In the genomic region with DNA sequence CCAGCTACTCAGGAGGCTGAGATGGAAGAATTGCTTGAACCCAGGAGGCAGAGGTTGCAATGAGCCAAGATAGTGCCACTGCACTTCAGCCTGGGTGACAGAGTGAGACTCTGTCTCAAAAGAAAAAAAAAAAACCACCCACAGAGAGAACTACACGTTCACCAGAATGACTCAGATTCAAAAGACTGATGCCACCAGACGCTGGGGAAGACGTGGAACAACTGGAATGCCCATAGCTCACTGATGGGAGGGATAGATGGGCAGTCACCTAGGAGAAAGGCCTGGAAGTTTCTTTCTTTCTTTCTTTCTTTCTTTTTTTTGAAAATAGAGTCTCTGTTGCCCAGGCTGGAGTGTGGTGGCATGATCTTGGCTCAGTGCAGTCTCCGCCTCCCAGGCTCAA, we compare ENCODE assay signal across 28 cellular contexts. TPM values are rescaled to one million over a fixed set of nuclear protein-coding genes. Genes with fewer than 3 reads are reported as not detected.
DNase-seq lines count a peak whose midpoint lies in the region; ATAC-seq and TF ChIP-seq lines count a peak whose summit lies in the region.
"Had no signal": no experiment of that assay in that cellular context is flagged by ENCODE, and none has a peak within 500 bp of the region (broad histone marks: within the 10 kb centered on the region; RNA-seq: fewer than 3 reads in every experiment).

No MANE protein-coding gene starts in this region.

- peaks cover 7% of the 10 kb centered on the region; the same call in 1 of the 2 replicates for H3K4me1 Mint-ChIP-seq in HFFc6 (ENCODE audit: low read depth)
- H3K4me1 Mint-ChIP-seq: central memory CD8-positive, alpha-beta T cell had no signal

- DNase-seq in AG08395 (ENCODE audit: low spot score): peak; percentile 60
- DNase-seq in HFFc6: peak; percentile 40
- DNase-seq in SW480 (ENCODE audit: low spot score): peak; percentile 33
- peak; percentile 60 for DNase-seq in glomerular visceral epithelial cell (ENCODE audit: extremely low spot score)
- no peak for DNase-seq in NCI-H2107 (lab: John Stamatoyannopoulos, UW)
- no peak for DNase-seq in CD1c-positive myeloid dendritic cell (ENCODE audit: extremely low spot score)
- DNase-seq in ureter (ENCODE audit: low spot score): no peak
- DNase-seq in left lung: no peak
- DNase-seq: activated CD4-positive, alpha-beta T cell treated with anti-CD3 and anti-CD28 coated beads for 4 hours; activated T-cell treated with anti-CD3 and anti-CD28 coated beads for 4 hours; aorta; COR-L47; DMS79 treated with DMSO at 0.1 percent for 48 hours; dorsolateral prefrontal cortex; islet precursor cell; Karpas-422; NCI-H187; NCI-H2171 treated with DMSO at 0.1 percent for 48 hours; NCI-H524; NK-92 treated with Interleukin-12 subunit alpha and Interleukin-12 subunit beta, amount 100 ng/mL, for 24 hours; ovary; SJCRH30; stimulated activated naive CD8-positive, alpha-beta T cell treated with anti-CD3 and anti-CD28 coated beads, Interleukin-15, Interleukin-2, amounts not matched to agents 100 U/mL and 50 U/mL, for 24 hours had no signal

- H3K27ac ChIP-seq in left lung: no peak overlapping the region
- H3K27ac ChIP-seq: BLaER1, dorsolateral prefrontal cortex, ovary, SJCRH30, skin epidermis had no signal

- no peak overlapping the region for H3K27ac Mint-ChIP-seq in HFFc6
- H3K27ac Mint-ChIP-seq: activated naive CD4-positive, alpha-beta T cell treated with anti-CD3 and anti-CD28 coated beads, Interleukin-2, amount 50 U/mL, for 72 hours; nephron had no signal

- no peaks in the 10 kb centered on the region for H3K9me3 ChIP-seq in left lung
- H3K9me3 ChIP-seq: BLaER1, ovary, SJCRH30 had no signal

- intact Hi-C loops in left lung (cut with DNase I): no loop called here

- no peak overlapping the region for H3K4me3 Mint-ChIP-seq in HFFc6
- H3K4me3 Mint-ChIP-seq: central memory CD8-positive, alpha-beta T cell; nephron had no signal

- no peak for TF ChIP-seq CTCF in HFFc6 (IDR thresholded peaks at IDR 0.05)
- no peak for TF ChIP-seq CTCF in left lung (IDR thresholded peaks at IDR 0.05)

- ATAC-seq in left lung: no peak
- ATAC-seq: activated naive CD4-positive, alpha-beta T cell treated with anti-CD3 and anti-CD28 coated beads, Interleukin-2, amount 50 U/mL, for 72 hours; stimulated activated naive CD8-positive, alpha-beta T cell treated with anti-CD3 and anti-CD28 coated beads, Interleukin-15, Interleukin-2, amounts not matched to agents 100 U/mL and 50 U/mL, for 24 hours had no signal

- H3K36me3 ChIP-seq in left lung: no peaks in the 10 kb centered on the region
- H3K36me3 ChIP-seq: BLaER1, ovary, SJCRH30 had no signal

- H3K4me1 ChIP-seq in left lung: peaks cover 1 to 8% of the 10 kb centered on the region in 2 donors

- no peaks in the 10 kb centered on the region for H3K9me3 Mint-ChIP-seq in HFFc6
- H3K9me3 Mint-ChIP-seq: activated naive CD4-positive, alpha-beta T cell treated with anti-CD3 and anti-CD28 coated beads, Interleukin-2, amount 50 U/mL, for 72 hours; central memory CD8-positive, alpha-beta T cell; nephron had no signal

- no peaks in the 10 kb centered on the region for H3K36me3 Mint-ChIP-seq in HFFc6 (ENCODE audit: low read depth)
- H3K36me3 Mint-ChIP-seq: activated naive CD4-positive, alpha-beta T cell treated with anti-CD3 and anti-CD28 coated beads, Interleukin-2, amount 50 U/mL, for 72 hours had no signal

- H3K27me3 ChIP-seq in left lung: no peaks in the 10 kb centered on the region
- H3K27me3 ChIP-seq: BLaER1, dorsolateral prefrontal cortex, ovary, SJCRH30 had no signal

- no peaks in the 10 kb centered on the region; the same call in 1 of the 2 replicates for H3K27me3 Mint-ChIP-seq in HFFc6 (ENCODE audit: insufficient read depth)
- H3K27me3 Mint-ChIP-seq: central memory CD8-positive, alpha-beta T cell had no signal

- H3K4me3 ChIP-seq in left lung: no peak overlapping the region
- H3K4me3 ChIP-seq: BLaER1, dorsolateral prefrontal cortex, ovary, SJCRH30, skin epidermis had no signal

RNA-seq across cellular contexts. Expression of gene KLC1, which starts 10.0 kb away (rescaled TPM):
- total RNA-seq in HFFc6 (2021; fragmentation: NEBNext Ultra II Directional; extraction: Animal tissue kit (Norgen Biotek cat#: 25700)): 100 to 1,000 TPM; 179 to 204 (median 189) TPM
- total RNA-seq in ureter (179 TPM), left lung (100 to 1,000 TPM; 152 to 167 TPM)

RNA-seq across cellular contexts. Expression of gene COA8, which starts 56.2 kb away (rescaled TPM):
- total RNA-seq in HFFc6 (2021; fragmentation: NEBNext Ultra II Directional; extraction: Animal tissue kit (Norgen Biotek cat#: 25700)): 10 to 100 TPM; 38.7 to 54.8 (median 46.9) TPM
- 37.3 TPM for total RNA-seq in ureter
- total RNA-seq in left lung: 10 to 100 TPM; 35.1 to 35.6 TPM

RNA-seq across cellular contexts. Expression of gene BAG5, which starts 56.5 kb away (rescaled TPM):
- 10 to 100 TPM; 22.6 to 25.8 (median 23.6) TPM for total RNA-seq in HFFc6 (2021; fragmentation: NEBNext Ultra II Directional; extraction: Animal tissue kit (Norgen Biotek cat#: 25700))
- 36.8 TPM for total RNA-seq in ureter
- total RNA-seq in left lung: 10 to 100 TPM; 22.7 to 26.3 TPM

Comparison
In these comparisons a context has a peak if more than half of its experiments do, and no peak if none do; other contexts are left out.
1. DNase-seq: peak in AG08395 (single experiment), HFFc6 (single experiment), SW480 (single experiment) and glomerular visceral epithelial cell (single experiment); none in NCI-H2107 (single experiment), CD1c-positive myeloid dendritic cell (single experiment), ureter (single experiment) and left lung (0 of 2).